9 cellular contexts compared by ENCODE assay signal in genomic region chr19:5340637-5341447, GRCh38. TPM values are rescaled to one million over a fixed set of nuclear protein-coding genes. Genes with fewer than 3 reads are reported as not detected.
DNase-seq lines count a peak whose midpoint lies in the region; ATAC-seq and TF ChIP-seq lines count a peak whose summit lies in the region.
"Had no signal": no experiment of that assay in that cellular context is flagged by ENCODE, and none has a peak within 500 bp of the region (broad histone marks: within the 10 kb centered on the region; RNA-seq: fewer than 3 reads in every experiment).

Gene PTPRS, minus strand, starts transcription at chr19:5340812. Its CDS starts 54,672 bp downstream, at chr19:5286140.

- H3K27me3 Mint-ChIP-seq in dendritic cell treated with granulocyte-macrophage colony-stimulating factor and Interleukin-4, amounts not matched to agents 40 ng/mL and 50 ng/mL, for 4 days: peaks cover 68% of the 10 kb centered on the region

- H3K4me1 ChIP-seq in left lung: peaks cover 0 to 13% of the 10 kb centered on the region in 2 donors

- ATAC-seq in left lung (peak; percentile 82), GM18519 (IDR thresholded peaks at IDR 0.05; ENCODE audit: low FRiP score, unreplicated experiment) (no peak)

- H3K27ac ChIP-seq in left lung: no peak within 1 kb of the TSS

- H3K36me3 ChIP-seq in left lung: no peaks in the 10 kb centered on the region

- TF ChIP-seq CTCF in left lung (IDR thresholded peaks at IDR 0.05): no peak

- peak; percentile 43 to 62 for DNase-seq in NCI-H187 (lab: John Stamatoyannopoulos, UW)
- DNase-seq in NCI-H187 treated with DMSO at 0.1 percent for 48 hours (lab: John Stamatoyannopoulos, UW): no peak
- peak; percentile 78 for DNase-seq in NCI-H2171 treated with DMSO at 0.1 percent for 48 hours (lab: John Stamatoyannopoulos, UW)
- DNase-seq in activated CD4-positive, alpha-beta T cell treated with anti-CD3 and anti-CD28 coated beads, Interleukin-2, amount 50 U/mL, for 1 hour: peak; percentile 60
- peak; percentile 76 to 85 for DNase-seq in left lung
- DNase-seq in stimulated activated CD4-positive, alpha-beta T cell treated with anti-CD3 and anti-CD28 coated beads, Interleukin-1b, Interleukin-23, amount 100 ng/mL, for 48 hours: peak; percentile 48
- DNase-seq: DND-41 had no signal

- H3K9me3 Mint-ChIP-seq in dendritic cell treated with granulocyte-macrophage colony-stimulating factor and Interleukin-4, amounts not matched to agents 40 ng/mL and 50 ng/mL, for 4 days: no peaks in the 10 kb centered on the region

- H3K9me3 ChIP-seq in left lung: no peaks in the 10 kb centered on the region

- no peak within 1 kb of the TSS for H3K27ac Mint-ChIP-seq in dendritic cell treated with granulocyte-macrophage colony-stimulating factor and Interleukin-4, amounts not matched to agents 40 ng/mL and 50 ng/mL, for 4 days

- intact Hi-C loops in dendritic cell treated with granulocyte-macrophage colony-stimulating factor and Interleukin-4, amounts not matched to agents 40 ng/mL and 50 ng/mL, for 4 days (cut with micrococcal nuclease): no loop called here
- intact Hi-C loops in left lung (cut with DNase I): no loop called here

- peak within 1 kb of the TSS; percentile 38 to 40 for H3K4me3 ChIP-seq in left lung

- H3K4me1 Mint-ChIP-seq in dendritic cell treated with granulocyte-macrophage colony-stimulating factor and Interleukin-4, amounts not matched to agents 40 ng/mL and 50 ng/mL, for 4 days (ENCODE audit: low read depth): peaks cover 13% of the 10 kb centered on the region

- H3K36me3 Mint-ChIP-seq in dendritic cell treated with granulocyte-macrophage colony-stimulating factor and Interleukin-4, amounts not matched to agents 40 ng/mL and 50 ng/mL, for 4 days (ENCODE audit: low read depth): no peaks in the 10 kb centered on the region

- H3K27me3 ChIP-seq in left lung: peaks cover 36 to 99% of the 10 kb centered on the region in 2 donors

- H3K4me3 Mint-ChIP-seq in dendritic cell treated with granulocyte-macrophage colony-stimulating factor and Interleukin-4, amounts not matched to agents 40 ng/mL and 50 ng/mL, for 4 days: peak within 1 kb of the TSS; percentile 70

RNA-seq across cellular contexts. Expression of gene PTPRS, which starts in this region (rescaled TPM):
- total RNA-seq in left lung: 10 to 100 TPM; 61.7 to 67.2 TPM
